Comparison of ENCODE assay signal across 24 cellular contexts in the genomic region with DNA sequence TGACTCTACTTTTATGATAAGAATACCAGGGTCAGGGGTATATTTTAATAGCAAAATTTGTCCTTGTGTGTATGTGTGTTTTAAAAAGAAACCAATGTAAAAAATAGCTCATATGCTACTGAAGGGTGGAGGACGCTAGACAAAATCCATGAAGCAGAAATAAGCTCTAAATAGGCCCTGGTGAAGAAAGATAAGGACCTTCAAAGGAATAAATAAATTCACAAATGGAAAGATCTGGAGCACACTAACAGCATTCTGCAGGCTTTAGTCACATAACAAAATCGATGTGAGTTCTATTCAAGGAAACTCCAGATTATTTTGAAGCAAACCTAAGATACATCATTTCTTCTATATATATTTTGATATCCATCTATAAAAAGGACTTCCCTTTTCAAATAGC.
"Had no signal": no experiment of that assay in that cellular context is flagged by ENCODE, and none has a peak within 500 bp of the region (broad histone marks: within the 10 kb centered on the region; RNA-seq: fewer than 3 reads in every experiment).

No MANE protein-coding gene starts in this region.

- ATAC-seq: mucosa of descending colon; naive thymus-derived CD4-positive, alpha-beta T cell; natural killer cell treated with Interleukin-12 subunit alpha and Interleukin-12 subunit beta and Interleukin-15 and Interleukin-18, amount 100 ng/mL, for 72 hours; right lobe of liver; stimulated activated naive B cell treated with anti-CD40 and anti-IgM and Interleukin-4, amounts not matched to agents 10 μg/mL and 1 μg/mL and 100 μg/mL, for 72 hours; stimulated activated naive CD8-positive, alpha-beta T cell treated with anti-CD3 and anti-CD28 coated beads, Interleukin-15, Interleukin-2, amounts not matched to agents 100 U/mL and 50 U/mL, for 24 hours; upper lobe of right lung had no signal

- H3K36me3 Mint-ChIP-seq: naive thymus-derived CD4-positive, alpha-beta T cell; natural killer cell treated with Interleukin-12 subunit alpha and Interleukin-12 subunit beta and Interleukin-15 and Interleukin-18, amount 100 ng/mL, for 72 hours; stimulated activated naive B cell treated with anti-CD40 and anti-IgM and Interleukin-4, amounts not matched to agents 10 μg/mL and 1 μg/mL and 100 μg/mL, for 72 hours had no signal

- H3K4me2 ChIP-seq: smooth muscle cell had no signal

- H3K27ac Mint-ChIP-seq: naive thymus-derived CD4-positive, alpha-beta T cell; natural killer cell treated with Interleukin-12 subunit alpha and Interleukin-12 subunit beta and Interleukin-15 and Interleukin-18, amount 100 ng/mL, for 72 hours; progenitor cell of endocrine pancreas; stimulated activated naive B cell treated with anti-CD40 and anti-IgM and Interleukin-4, amounts not matched to agents 10 μg/mL and 1 μg/mL and 100 μg/mL, for 72 hours had no signal

- H3K27me3 ChIP-seq: ovary, right atrium auricular region, right lobe of liver, stomach, testis, thyroid gland, transverse colon, upper lobe of right lung had no signal

- H3K36me3 ChIP-seq: left ventricle myocardium inferior, ovary, right atrium auricular region, right lobe of liver, stomach, thyroid gland, transverse colon, upper lobe of right lung had no signal

- H3K4me1 ChIP-seq: left ventricle myocardium inferior, right atrium auricular region, testis, thyroid gland, transverse colon, upper lobe of right lung had no signal

- H3K9me3 Mint-ChIP-seq: naive thymus-derived CD4-positive, alpha-beta T cell; natural killer cell treated with Interleukin-12 subunit alpha and Interleukin-12 subunit beta and Interleukin-15 and Interleukin-18, amount 100 ng/mL, for 72 hours; stimulated activated naive B cell treated with anti-CD40 and anti-IgM and Interleukin-4, amounts not matched to agents 10 μg/mL and 1 μg/mL and 100 μg/mL, for 72 hours had no signal

- DNase-seq: hippocampal formation; left ventricle myocardium inferior; mesendoderm; midbrain; mucosa of descending colon; naive thymus-derived CD4-positive, alpha-beta T cell; ovary; right lobe of liver; stimulated activated CD4-positive, alpha-beta T cell treated with anti-CD3 and anti-CD28 coated beads, Interleukin-1b, Interleukin-23, amount 100 ng/mL, for 48 hours; stimulated activated CD4-positive, alpha-beta T cell treated with anti-CD3 and anti-CD28 coated beads, Interleukin-2, amount 100 ng/mL, for 48 hours; stimulated activated CD4-positive, alpha-beta T cell treated with anti-CD3 and anti-CD28 coated beads, Interleukin-4, amount 100 ng/mL, for 4 hours; stimulated activated CD8-positive, alpha-beta memory T cell treated with anti-CD3 and anti-CD28 coated beads, Interleukin-4, amount 100 ng/mL, for 48 hours; stimulated activated naive B cell treated with anti-CD40 and anti-IgM and Interleukin-4, amounts not matched to agents 10 μg/mL and 1 μg/mL and 100 μg/mL, for 72 hours; stimulated activated naive CD8-positive, alpha-beta T cell treated with anti-CD3 and anti-CD28 coated beads, Interleukin-15, Interleukin-2, amounts not matched to agents 100 U/mL and 50 U/mL, for 24 hours; stomach; testis; thyroid gland; transverse colon; upper lobe of right lung had no signal

- H3K4me3 ChIP-seq: left ventricle myocardium inferior, lung, mucosa of descending colon, ovary, right atrium auricular region, right lobe of liver, smooth muscle cell, stomach, testis, thyroid gland, transverse colon, upper lobe of right lung had no signal

- H3K27ac ChIP-seq: left ventricle myocardium inferior, ovary, right atrium auricular region, right lobe of liver, testis, thyroid gland, transverse colon, upper lobe of right lung had no signal

- H3K27me3 Mint-ChIP-seq: progenitor cell of endocrine pancreas had no signal

- H3K4me3 Mint-ChIP-seq: naive thymus-derived CD4-positive, alpha-beta T cell; natural killer cell treated with Interleukin-12 subunit alpha and Interleukin-12 subunit beta and Interleukin-15 and Interleukin-18, amount 100 ng/mL, for 72 hours; stimulated activated naive B cell treated with anti-CD40 and anti-IgM and Interleukin-4, amounts not matched to agents 10 μg/mL and 1 μg/mL and 100 μg/mL, for 72 hours had no signal

- H3K9me3 ChIP-seq: left ventricle myocardium inferior, mucosa of descending colon, ovary, right atrium auricular region, right lobe of liver, stomach, testis, thyroid gland, transverse colon, upper lobe of right lung had no signal

- H3K4me1 Mint-ChIP-seq: naive thymus-derived CD4-positive, alpha-beta T cell; stimulated activated naive B cell treated with anti-CD40 and anti-IgM and Interleukin-4, amounts not matched to agents 10 μg/mL and 1 μg/mL and 100 μg/mL, for 72 hours had no signal
